ENCODE assay signal across 8 cellular contexts in the genomic region with DNA sequence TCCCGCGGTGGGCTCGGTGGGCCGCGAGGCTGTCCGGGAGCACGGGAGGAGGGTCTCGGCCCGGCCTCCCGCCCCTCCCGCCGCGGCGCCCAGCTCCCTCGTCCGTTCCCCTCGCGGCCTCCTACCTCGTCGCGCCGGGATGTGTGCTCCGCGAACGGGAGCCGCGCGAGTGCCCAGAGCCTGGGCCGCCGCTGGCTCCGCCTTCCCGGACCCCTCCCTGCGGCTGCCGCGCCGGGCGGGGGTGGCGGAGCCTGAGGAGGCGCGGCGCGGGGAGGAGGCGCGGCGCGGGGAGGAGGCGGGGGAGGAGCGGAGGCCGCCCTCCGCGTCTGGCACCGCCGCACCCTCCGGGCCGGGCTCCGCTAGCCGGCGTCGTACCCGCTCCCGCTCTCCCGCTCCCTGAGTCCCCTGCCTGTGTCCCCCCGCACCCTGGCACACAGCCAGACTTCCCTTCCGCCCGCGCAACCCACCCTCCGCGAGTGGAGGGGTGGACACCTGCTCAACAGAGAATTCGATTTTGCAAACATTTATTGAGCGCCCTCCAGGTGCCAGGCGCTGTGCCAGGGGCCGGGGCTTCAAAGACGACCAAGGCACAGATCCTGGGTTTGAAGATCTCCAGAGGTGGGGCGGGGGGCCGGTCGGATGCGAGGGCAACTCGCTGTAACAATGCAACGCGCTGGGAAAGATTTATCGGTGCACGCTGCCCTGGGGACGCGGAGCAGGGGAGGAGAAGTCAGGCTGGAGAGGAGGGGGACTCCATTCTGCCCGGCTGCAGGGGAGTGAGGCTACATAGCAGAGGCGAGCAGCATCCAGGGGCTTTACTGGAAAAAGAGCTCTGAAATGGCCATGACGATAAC. TPM values are rescaled to one million over a fixed set of nuclear protein-coding genes. Genes with fewer than 3 reads are reported as not detected.
DNase-seq lines count a peak whose midpoint lies in the region; ATAC-seq and TF ChIP-seq lines count a peak whose summit lies in the region.

Gene MPP3, minus strand, starts transcription at position 171 of the 854 bp plus-strand sequence. CDS start 1,240 bp downstream, outside the sequence.

- H3K27ac Mint-ChIP-seq in CD8-positive, alpha-beta T cell: no peak within 1 kb of the TSS
- H3K27ac Mint-ChIP-seq in IgD-negative memory B cell: peak within 1 kb of the TSS in 1 of 3 donors; percentile 53

- H3K9me3 Mint-ChIP-seq in CD8-positive, alpha-beta T cell: no peaks in the 10 kb centered on the region
- H3K9me3 Mint-ChIP-seq in IgD-negative memory B cell: peaks cover 0 to 5% (median 0%) of the 10 kb centered on the region in 3 donors

- intact Hi-C loops in CD8-positive, alpha-beta T cell (cut with DNase I, micrococcal nuclease): loop anchor here in 1 of 2 experiments (1.0 to 5.0 kb wide), 2 partner anchors 13 to 56 kb away; partner anchors contain the start of gene DUSP3
- intact Hi-C loops in left cardiac atrium (cut with DNase I) (loop anchor here in 1 of 2 donors (5.0 kb wide), 1 partner anchor 56 kb away; the partner anchor contains the start of gene DUSP3), vagina (cut with DNase I) (no loop called here), OCI-LY7 (cut with micrococcal nuclease; ENCODE audit: unreplicated experiment) (no loop called here)

- no peaks in the 10 kb centered on the region for H3K36me3 Mint-ChIP-seq in CD8-positive, alpha-beta T cell
- peaks cover 1% of the 10 kb centered on the region for H3K36me3 Mint-ChIP-seq in IgD-negative memory B cell

- H3K27me3 Mint-ChIP-seq in CD8-positive, alpha-beta T cell (ENCODE audit: low read depth): peaks cover 32% of the 10 kb centered on the region
- H3K27me3 Mint-ChIP-seq in IgD-negative memory B cell: peaks cover 50% of the 10 kb centered on the region

- ATAC-seq in CD8-positive, alpha-beta T cell: peak; percentile 95
- ATAC-seq in left cardiac atrium: peak; percentile 92 to 93

- peak; percentile 9 to 65 (median 35) for DNase-seq in CD8-positive, alpha-beta T cell
- DNase-seq in SK-N-MC (ENCODE audit: low read depth, low spot score) (no peak), anterior cingulate cortex (lab: John Stamatoyannopoulos, UW) (peak in 40 of 58 donors; percentile 9 to 66 (median 27)), left cardiac atrium (peak; percentile 82), vagina (ENCODE audit: extremely low spot score in 2 of 2) (no peak), OCI-LY7 (ENCODE audit: low spot score) (no peak)

- no peak within 1 kb of the TSS for H3K27ac ChIP-seq in CD8-positive, alpha-beta T cell (ENCODE audit: low read depth, low read length)
- H3K27ac ChIP-seq in SK-N-MC (no peak within 1 kb of the TSS), parathyroid adenoma (no peak within 1 kb of the TSS), vagina (peak within 1 kb of the TSS; percentile 64), OCI-LY7 (ENCODE audit: low read depth, low read length, poor library complexity, severe bottlenecking) (no peak within 1 kb of the TSS)

- H3K9me3 ChIP-seq in CD8-positive, alpha-beta T cell (ENCODE audit: low read length): no peaks in the 10 kb centered on the region
- no peaks in the 10 kb centered on the region for H3K9me3 ChIP-seq in SK-N-MC (ENCODE audit: low read depth, low read length)
- no peaks in the 10 kb centered on the region for H3K9me3 ChIP-seq in parathyroid adenoma (ENCODE audit: control insufficient read depth, low read length)
- no peaks in the 10 kb centered on the region for H3K9me3 ChIP-seq in vagina
- H3K9me3 ChIP-seq in OCI-LY7 (ENCODE audit: low read length): no peaks in the 10 kb centered on the region

- no TSS peak for BruUV-seq in OCI-LY7 (replicated peaks; lab: Mats Ljungman, UMichigan)

- H3K79me2 ChIP-seq in parathyroid adenoma (no peaks in the 10 kb centered on the region), OCI-LY7 (ENCODE audit: insufficient read depth, low read depth, low read length) (no peaks in the 10 kb centered on the region)

- H3K4me1 ChIP-seq in CD8-positive, alpha-beta T cell (ENCODE audit: insufficient read depth, low read length): peaks cover 9% of the 10 kb centered on the region
- H3K4me1 ChIP-seq in parathyroid adenoma: peaks cover 7% of the 10 kb centered on the region
- peaks cover 19% of the 10 kb centered on the region for H3K4me1 ChIP-seq in vagina
- no peaks in the 10 kb centered on the region for H3K4me1 ChIP-seq in OCI-LY7 (ENCODE audit: insufficient read depth, low read length, poor library complexity, severe bottlenecking)

- H3K9ac ChIP-seq in SK-N-MC (ENCODE audit: insufficient read length): peak within 1 kb of the TSS; percentile 83
- H3K9ac ChIP-seq in parathyroid adenoma: peak within 1 kb of the TSS; percentile 46

- peaks cover 7% of the 10 kb centered on the region for H3K27me3 ChIP-seq in CD8-positive, alpha-beta T cell (ENCODE audit: insufficient read depth, low read length)
- H3K27me3 ChIP-seq in parathyroid adenoma (ENCODE audit: control insufficient read depth, insufficient read depth, low read length) (no peaks in the 10 kb centered on the region), vagina (no peaks in the 10 kb centered on the region)

- peak within 1 kb of the TSS; percentile 74 for H3K4me3 ChIP-seq in CD8-positive, alpha-beta T cell (ENCODE audit: low read depth, low read length)
- H3K4me3 ChIP-seq in SK-N-MC: peak within 1 kb of the TSS; percentile 93
- peak within 1 kb of the TSS; percentile 44 for H3K4me3 ChIP-seq in parathyroid adenoma (ENCODE audit: low read depth, low read length)
- peak within 1 kb of the TSS; percentile 65 to 74 for H3K4me3 ChIP-seq in vagina
- H3K4me3 ChIP-seq in OCI-LY7 (ENCODE audit: low read depth, low read length, poor library complexity, severe bottlenecking): no peak within 1 kb of the TSS

- no peaks in the 10 kb centered on the region for H4K20me1 ChIP-seq in OCI-LY7 (ENCODE audit: insufficient read depth, low read length)

- H3K36me3 ChIP-seq in CD8-positive, alpha-beta T cell (ENCODE audit: insufficient read depth, low read length): no peaks in the 10 kb centered on the region
- H3K36me3 ChIP-seq in SK-N-MC (ENCODE audit: insufficient read depth, low read length) (peaks cover 13% of the 10 kb centered on the region; the same call in 1 of the 2 replicates), parathyroid adenoma (ENCODE audit: control insufficient read depth, insufficient read depth, low read length) (no peaks in the 10 kb centered on the region), vagina (peaks cover 0 to 11% of the 10 kb centered on the region in 2 donors), OCI-LY7 (ENCODE audit: insufficient read depth, low read length) (no peaks in the 10 kb centered on the region)

- peak within 1 kb of the TSS; percentile 68 for H3K4me2 ChIP-seq in parathyroid adenoma (ENCODE audit: low read length)
- no peak within 1 kb of the TSS for H3K4me2 ChIP-seq in OCI-LY7 (ENCODE audit: low read length)

- H3K4me1 Mint-ChIP-seq in CD8-positive, alpha-beta T cell (ENCODE audit: low read depth): peaks cover 15% of the 10 kb centered on the region
- peaks cover 6 to 13% (median 8%) of the 10 kb centered on the region in 3 donors for H3K4me1 Mint-ChIP-seq in IgD-negative memory B cell

- CTCF ChIA-PET in CD8-positive, alpha-beta T cell (lab: Charles Lee): no interaction called here
- CTCF ChIA-PET in OCI-LY7 (lab: Charles Lee; ENCODE audit: unreplicated experiment): no interaction called here

- TF ChIP-seq POLR2A in vagina (IDR thresholded peaks at IDR 0.05): peak in 1 of 2 donors; percentile 25

- TF ChIP-seq CTCF in CD8-positive, alpha-beta T cell (IDR thresholded peaks at IDR 0.05): no peak
- TF ChIP-seq CTCF in parathyroid adenoma (IDR thresholded peaks at IDR 0.05) (no peak), vagina (IDR thresholded peaks at IDR 0.05) (no peak), OCI-LY7 (conservative IDR thresholded peaks at IDR 0.05; ENCODE audit: low read length) (no peak)

- peak within 1 kb of the TSS; percentile 80 for H3K4me3 Mint-ChIP-seq in CD8-positive, alpha-beta T cell
- H3K4me3 Mint-ChIP-seq in IgD-negative memory B cell: peak within 1 kb of the TSS; percentile 61 to 92 (median 84)

- POLR2A ChIA-PET in CD8-positive, alpha-beta T cell (lab: Charles Lee): interaction anchor here (0.6 kb wide), 1 partner anchor 27 kb away, joined by 3 read pairs; no protein-coding TSS in a partner anchor
- POLR2A ChIA-PET in OCI-LY7 (lab: Charles Lee): no interaction called here

- no peaks in the 10 kb centered on the region for H3K9me2 ChIP-seq in OCI-LY7 (ENCODE audit: insufficient read depth, low read length)

- peak within 1 kb of the TSS; percentile 97 for H2AFZ ChIP-seq in parathyroid adenoma
- H2AFZ ChIP-seq in OCI-LY7 (ENCODE audit: low read length): no peak within 1 kb of the TSS

RNA-seq across cellular contexts. Expression of gene MPP3, which starts in this region (rescaled TPM):
- not detected for total RNA-seq in CD8-positive, alpha-beta T cell
- not detected for polyA plus RNA-seq in IgD-negative memory B cell
- total RNA-seq in left cardiac atrium (10 to 100 TPM; 30.7 to 74.2 TPM), vagina (30.2 TPM), OCI-LY7 (2022) (not detected in 2 replicates)
- not detected in 2 replicates for total RNA-seq in OCI-LY7 (2014; rRNA removed; shearing (Covaris generic))

Comparison
In these comparisons a context has a peak if more than half of its experiments do, and no peak if none do; other contexts are left out.
1. RNA of gene MPP3 (total RNA-seq): 30.7 to 74.2 TPM in left cardiac atrium and 30.2 TPM in vagina (single experiment); not detected in CD8-positive, alpha-beta T cell and not detected in OCI-LY7; every median in the first group is over 10 times any median in the second.
2. Peak in DNase-seq, ATAC-seq and H3K4me3 ChIP-seq in CD8-positive, alpha-beta T cell; RNA of the gene not detected or under 1 TPM.
3. DNase-seq: peak in anterior cingulate cortex (40 of 58) and left cardiac atrium (single experiment); none in SK-N-MC (single experiment), vagina (0 of 2) and OCI-LY7 (single experiment).